ENCODE assay signal across 1 cellular context in the genomic region with DNA sequence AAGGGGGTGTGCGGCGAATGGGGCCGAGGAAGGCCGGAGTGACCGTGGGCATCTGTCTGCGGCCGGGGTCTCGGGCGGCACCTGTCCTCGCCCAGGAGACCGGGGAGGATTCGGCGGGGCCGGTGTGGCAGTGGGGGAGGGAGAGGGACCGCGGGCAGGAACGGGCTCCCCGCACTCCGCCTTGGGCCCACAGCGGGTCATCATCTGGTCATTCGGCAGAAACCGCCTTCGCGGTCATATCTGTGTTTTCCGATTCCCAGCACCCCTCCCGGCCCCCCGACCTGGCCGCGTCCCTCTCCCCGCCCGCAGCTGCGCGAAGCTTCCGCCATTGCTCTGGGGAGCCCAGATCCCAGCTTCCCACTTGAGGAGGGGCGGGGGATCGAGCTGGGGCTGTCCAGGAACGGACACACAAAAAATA.
TF ChIP-seq lines count a peak whose summit lies in the region.

No MANE protein-coding gene starts in this region.

TF ChIP-seq in HEK293, 187 proteins besides CTCF, POLR2A, EP300 and RAD21 (continued from another document):
- TF ChIP-seq ZNF473 (tag by site-specific recombination; IDR thresholded peaks at IDR 0.05) (no peak), ZNF112 (tag by site-specific recombination; IDR thresholded peaks at IDR 0.05) (no peak), ZNF623 (tag by site-specific recombination; IDR thresholded peaks at IDR 0.05) (no peak; the same call in 1 of the 2 replicates), ZNF514 (tag by site-specific recombination; IDR thresholded peaks at IDR 0.05) (no peak)
